In the genomic region with DNA sequence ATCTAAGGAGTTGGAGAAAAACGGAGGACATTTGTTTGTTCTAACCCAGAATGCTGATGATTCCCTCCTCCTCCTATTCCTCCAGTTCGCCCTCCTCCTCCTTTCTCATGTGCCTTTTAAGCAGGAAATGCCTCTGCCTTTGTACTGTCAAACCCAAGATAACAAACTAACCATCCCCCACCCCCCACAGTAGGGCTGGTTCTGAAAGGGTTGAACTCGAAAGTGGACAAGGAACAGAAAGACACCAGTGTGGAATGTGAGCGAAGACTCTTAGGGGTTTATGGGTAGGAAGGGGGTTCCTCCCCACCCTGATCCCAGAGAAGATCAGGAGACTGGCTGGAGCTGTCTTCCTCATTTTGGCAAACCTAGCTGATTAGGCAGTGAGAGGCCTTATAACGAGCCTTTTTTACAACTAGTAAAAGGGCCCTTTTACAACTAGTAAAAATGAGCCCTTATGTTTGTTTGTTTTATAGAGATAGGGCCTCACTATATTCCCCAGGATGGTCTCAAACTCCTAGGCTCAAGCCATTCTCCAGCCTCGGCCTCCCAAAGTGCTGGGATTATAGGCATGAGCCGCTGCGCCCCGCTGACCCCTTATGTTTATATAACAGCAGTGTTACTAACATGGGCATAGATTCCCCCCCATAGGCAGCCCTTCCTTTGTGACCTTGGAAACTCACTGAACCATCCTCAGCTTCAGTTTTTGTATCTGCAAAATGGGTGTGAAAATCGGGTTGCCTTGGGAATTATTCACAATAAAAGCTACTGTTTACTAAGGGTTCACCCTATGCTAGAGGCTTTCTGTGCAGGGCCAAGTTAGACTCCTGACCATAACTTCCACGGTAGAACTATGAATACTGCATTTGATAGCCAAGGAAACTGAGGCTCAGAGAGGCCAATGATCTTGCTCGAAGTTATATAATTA, we compare ENCODE assay signal across 8 cellular contexts. TPM values are rescaled to one million over a fixed set of nuclear protein-coding genes. Genes with fewer than 3 reads are reported as not detected.
DNase-seq lines count a peak whose midpoint lies in the region; ATAC-seq, FAIRE-seq and TF ChIP-seq lines count a peak whose summit lies in the region.

No MANE protein-coding gene starts in this region.

- TF ChIP-seq POLR2A in testis (IDR thresholded peaks at IDR 0.05), result no peak

- H3K4me3 ChIP-seq in AG04450 (ENCODE audit: low read depth, low read length) (peak overlapping the region; percentile 87), SK-N-MC (peak overlapping the region; percentile 83), dorsolateral prefrontal cortex (peak overlapping the region; percentile 46 to 94 (median 80)), lower lobe of right lung (peak overlapping the region; percentile 86), testis (peak overlapping the region; percentile 57 to 66)

- FAIRE-seq in GM19239 (lab: Jason Lieb, UNC), result peak; percentile 40

- DNase-seq in AG04450 (ENCODE audit: low read depth, low spot score) (peak; percentile 21), GM19239 (ENCODE audit: insufficient read length, low spot score) (no peak), SK-N-MC (ENCODE audit: low read depth, low spot score) (no peak), dorsolateral prefrontal cortex (no peak), lower lobe of right lung (no peak), testis (peak; percentile 36), NCI-H524 treated with DMSO at 0.1 percent for 48 hours (lab: John Stamatoyannopoulos, UW) (no peak)

- 25 to 29% methylated on average over 12 of the region's 12 CpGs for WGBS in testis, 2 donors

- H3K27me3 ChIP-seq in AG04450 (ENCODE audit: control insufficient read depth, insufficient read depth, low read length), result no peaks in the 10 kb centered on the region
- H3K27me3 ChIP-seq in dorsolateral prefrontal cortex, result no peaks in the 10 kb centered on the region
- no peaks in the 10 kb centered on the region for H3K27me3 ChIP-seq in lower lobe of right lung (ENCODE audit: low read depth)
- no peaks in the 10 kb centered on the region for H3K27me3 ChIP-seq in testis

- H3K36me3 ChIP-seq in SK-N-MC (ENCODE audit: insufficient read depth, low read length), result no peaks in the 10 kb centered on the region
- H3K36me3 ChIP-seq in lower lobe of right lung, result no peaks in the 10 kb centered on the region
- no peaks in the 10 kb centered on the region for H3K36me3 ChIP-seq in testis (ENCODE audit: low read depth, missing control alignments)

- POLR2A ChIA-PET in AG04450 (lab: Yijun Ruan, JAX), result interaction anchor here (0.7 to 1.9 kb wide), 5 partner anchors 43 to 208 kb away, joined by 3 to 13 read pairs (median 4); no protein-coding TSS in a partner anchor

- no peaks in the 10 kb centered on the region; the same call in 1 of the 2 replicates for H3K9me3 ChIP-seq in AG04450 (ENCODE audit: control insufficient read depth, insufficient read depth, low read length)
- no peaks in the 10 kb centered on the region for H3K9me3 ChIP-seq in SK-N-MC (ENCODE audit: low read depth, low read length)
- H3K9me3 ChIP-seq in lower lobe of right lung, result no peaks in the 10 kb centered on the region
- no peaks in the 10 kb centered on the region for H3K9me3 ChIP-seq in testis

- H3K4me1 ChIP-seq in lower lobe of right lung (peaks cover 49% of the 10 kb centered on the region), testis (no peaks in the 10 kb centered on the region)

- intact Hi-C loops in dorsolateral prefrontal cortex (cut with DNase I) (loop anchor here (1.0 to 10.0 kb wide), 8 partner anchors 36 to 459 kb away; a partner anchor contains a TSS), lower lobe of right lung (cut with DNase I) (no loop called here), testis (cut with DNase I; ENCODE audit: low total_unique reads) (loop anchor here (2.0 kb wide), 1 partner anchor 75 kb away; no protein-coding TSS in a partner anchor)

- H3K9ac ChIP-seq in SK-N-MC (ENCODE audit: insufficient read length), result peak overlapping the region; percentile 53

- TF ChIP-seq CTCF in AG04450 (IDR thresholded peaks at IDR 0.05; ENCODE audit: low read depth, low read length), result no peak
- no peak for TF ChIP-seq CTCF in dorsolateral prefrontal cortex (IDR thresholded peaks at IDR 0.05 in 54 of 56, conservative IDR thresholded peaks at IDR 0.05 in 2 of 56; ENCODE audit: low read depth in 1 of 56, partially characterized antibody in 56 of 56)
- TF ChIP-seq CTCF in lower lobe of right lung (IDR thresholded peaks at IDR 0.05), result no peak
- no peak for TF ChIP-seq CTCF in testis (IDR thresholded peaks at IDR 0.05)

- CTCF ChIA-PET in AG04450 (lab: Charles Lee), result interaction anchor here (0.6 to 4.6 kb wide), 26 partner anchors 10 to 228 kb away, joined by 3 to 36 read pairs (median 5); no protein-coding TSS in a partner anchor

- H3K27ac ChIP-seq in AG04450 (ENCODE audit: low read depth, low read length), result peak overlapping the region; percentile 89
- no peak overlapping the region for H3K27ac ChIP-seq in SK-N-MC
- peak overlapping the region in 57 of 59 donors; percentile 15 to 94 (median 82) for H3K27ac ChIP-seq in dorsolateral prefrontal cortex
- H3K27ac ChIP-seq in lower lobe of right lung, result peak overlapping the region; percentile 96
- peak overlapping the region; percentile 55 to 70 for H3K27ac ChIP-seq in testis

- ATAC-seq in lower lobe of right lung (peak; percentile 25 to 26), HG02642 (IDR thresholded peaks at IDR 0.05; ENCODE audit: poor library complexity, unreplicated experiment) (no peak)

RNA-seq across cellular contexts. Expression of a gene that starts 1.1 kb away (rescaled TPM):
- 27.9 and 42.6 TPM in 2 replicates for polyA plus RNA-seq in AG04450 (2011; rRNA removed)
- 55.4 and 114 TPM in 2 replicates for polyA minus RNA-seq in AG04450 (2011; rRNA and poly(A)+ RNA removed)
- 100 to 1,000 TPM; 104 to 179 (median 138) TPM for total RNA-seq in dorsolateral prefrontal cortex
- 73.1 TPM for total RNA-seq in lower lobe of right lung
- total RNA-seq in testis, result 10 to 100 TPM; 57.5 to 67.3 TPM
- polyA plus RNA-seq in testis (ENCODE audit: insufficient read depth, low read depth, low replicate concordance), result 10.4 TPM

RNA-seq across cellular contexts. Expression of a gene that starts 3.2 kb away (rescaled TPM):
- 1.2 and 1.4 TPM in 2 replicates for polyA plus RNA-seq in AG04450 (2011; rRNA removed)
- 2.5 and 3.6 TPM in 2 replicates for polyA minus RNA-seq in AG04450 (2011; rRNA and poly(A)+ RNA removed)
- 1 to 10 TPM in 6 of 120 experiments, under 1 TPM in 41, not detected in 73; 0.26 to 2.4 (median 0.57) TPM for total RNA-seq in dorsolateral prefrontal cortex
- total RNA-seq in lower lobe of right lung, result 12.4 TPM
- under 1 TPM in 1 of 2 donors, not detected in 1; 0.79 TPM for total RNA-seq in testis
- 3.0 TPM for polyA plus RNA-seq in testis (ENCODE audit: insufficient read depth, low read depth, low replicate concordance)

Comparison
In these comparisons a context has a peak if more than half of its experiments do, and no peak if none do; other contexts are left out.
1. DNase-seq: peak in AG04450 (single experiment) and testis (single experiment); none in GM19239 (single experiment), SK-N-MC (single experiment), dorsolateral prefrontal cortex (0 of 10), lower lobe of right lung (single experiment) and NCI-H524 treated with DMSO at 0.1 percent for 48 hours (single experiment).
2. Peak in every context shown above with its lines, with median percentiles within 50 percentile points of each other: H3K4me3 ChIP-seq.